In the genomic region with DNA sequence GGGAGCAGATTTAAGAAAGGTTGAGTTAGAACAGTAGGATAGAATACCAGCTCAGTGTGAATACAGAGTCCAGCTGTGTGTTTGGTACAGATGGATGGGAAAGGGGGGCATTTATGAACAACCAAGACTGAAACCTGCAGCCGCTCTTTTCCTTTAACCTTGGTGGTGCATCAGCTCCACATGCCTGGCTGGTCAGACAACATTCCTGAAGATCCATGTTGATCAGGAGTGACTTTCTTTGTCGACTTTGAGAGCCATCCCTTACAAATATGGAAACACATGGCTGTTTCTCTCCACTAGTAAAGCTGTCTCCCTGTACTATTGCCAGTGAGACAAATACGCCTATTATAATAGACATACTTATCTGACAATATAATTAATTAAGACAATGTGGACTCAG, we compare ENCODE assay signal across 28 cellular contexts.
"Had no signal": no experiment of that assay in that cellular context is flagged by ENCODE, and none has a peak within 500 bp of the region (broad histone marks: within the 10 kb centered on the region; RNA-seq: fewer than 3 reads in every experiment).

No MANE protein-coding gene starts in this region.

- H3K9me3 ChIP-seq: gastrocnemius medialis had no signal

- H3K27ac ChIP-seq: ascending aorta, breast epithelium, coronary artery, dorsolateral prefrontal cortex, esophagus muscularis mucosa, foreskin keratinocyte, gastrocnemius medialis, heart left ventricle, WERI-Rb-1 had no signal

- H3K4me1 ChIP-seq: ascending aorta, breast epithelium, esophagus muscularis mucosa, foreskin keratinocyte, heart left ventricle had no signal

- ATAC-seq: activated CD4-positive, CD25-positive, alpha-beta regulatory T cell treated with anti-CD3 and anti-CD28 coated beads, Interleukin-2, amount 50 U/mL, for 24 hours; activated CD8-positive, alpha-beta memory T cell treated with anti-CD3 and anti-CD28 coated beads, Interleukin-2, amount 10 ng/mL, durations not matched to agents 7 days and 5 days; activated CD8-positive, alpha-beta T cell treated with anti-CD3 and anti-CD28 coated beads, Interleukin-2, amount 10 ng/mL, durations not matched to agents 7 days and 5 days; activated naive CD4-positive, alpha-beta T cell treated with anti-CD3 and anti-CD28 coated beads, Interleukin-2, amount 50 U/mL, for 72 hours; foreskin keratinocyte; gastrocnemius medialis; heart left ventricle; T-helper 17 cell had no signal

- H3K36me3 ChIP-seq: ascending aorta, breast epithelium, esophagus muscularis mucosa, gastrocnemius medialis, heart left ventricle, WERI-Rb-1 had no signal

- H3K27me3 ChIP-seq: ascending aorta, breast epithelium, esophagus muscularis mucosa, gastrocnemius medialis, heart left ventricle had no signal

- DNase-seq: activated B cell treated with CpG ODN at 0.5 μM for 24 hours; activated CD4-positive, alpha-beta memory T cell treated with anti-CD3 and anti-CD28 coated beads for 36 hours; activated CD4-positive, alpha-beta T cell treated with anti-CD3 and anti-CD28 coated beads, Interleukin-2, amount 10 ng/mL, durations not matched to agents 24 days and 14 days; activated CD8-positive, alpha-beta memory T cell treated with anti-CD3 and anti-CD28 coated beads, Interleukin-2, amount 10 ng/mL, durations not matched to agents 7 days and 5 days; activated CD8-positive, alpha-beta memory T cell treated with anti-CD3 and anti-CD28 coated beads, Interleukin-2, amount 50 U/mL, for 4 hours; activated CD8-positive, alpha-beta T cell treated with anti-CD3 and anti-CD28 coated beads, Interleukin-2, amount 10 ng/mL, durations not matched to agents 7 days and 5 days; activated effector memory CD4-positive, alpha-beta T cell treated with anti-CD3 and anti-CD28 coated beads, Interleukin-2, amount 50 U/mL, for 16 hours; activated naive CD4-positive, alpha-beta T cell treated with anti-CD3 and anti-CD28 coated beads, Interleukin-2, amount 10 ng/mL, durations not matched to agents 7 days and 5 days; activated naive CD8-positive, alpha-beta T cell treated with anti-CD3 and anti-CD28 coated beads, Interleukin-2, amount 10 ng/mL, durations not matched to agents 7 days and 5 days; activated T-cell treated with anti-CD3 and anti-CD28 coated beads, Interleukin-2, amount 50 U/mL, for 1 hour; activated T-cell treated with anti-CD3 and anti-CD28 coated beads, Interleukin-2, amount 50 U/mL, for 48 hours; dorsolateral prefrontal cortex; effector memory CD4-positive, alpha-beta T cell; endodermal cell; erythroblast; gastrocnemius medialis; glutamatergic neuron; heart left ventricle; T-helper 17 cell; T1000; WERI-Rb-1 had no signal

- H3K4me3 ChIP-seq: ascending aorta, breast epithelium, coronary artery, dorsolateral prefrontal cortex, esophagus muscularis mucosa, gastrocnemius medialis, heart left ventricle had no signal
